ENCODE assay signal across 8 cellular contexts in genomic region chr19:52527954-52528326, GRCh38. TPM values are rescaled to one million over a fixed set of nuclear protein-coding genes. Genes with fewer than 3 reads are reported as not detected.
DNase-seq lines count a peak whose midpoint lies in the region; ATAC-seq lines count a peak whose summit lies in the region.

No MANE protein-coding gene starts in this region.

- peak overlapping the region; percentile 93 for H3K4me3 Mint-ChIP-seq in activated naive CD8-positive, alpha-beta T cell treated with anti-CD3 and anti-CD28 coated beads, Interleukin-2, amount 50 U/mL, for 24 hours

- peak; percentile 10 for ATAC-seq in HG03442 (IDR thresholded peaks at IDR 0.05; ENCODE audit: unreplicated experiment)
- ATAC-seq in activated naive CD8-positive, alpha-beta T cell treated with anti-CD3 and anti-CD28 coated beads, Interleukin-2, amount 50 U/mL, for 24 hours = no peak
- ATAC-seq in sciatic nerve = peak; percentile 45

- peak overlapping the region; percentile 93 for H3K27ac Mint-ChIP-seq in activated naive CD8-positive, alpha-beta T cell treated with anti-CD3 and anti-CD28 coated beads, Interleukin-2, amount 50 U/mL, for 24 hours

- intact Hi-C loops in sciatic nerve (cut with DNase I) = no loop called here

- peaks cover 9% of the 10 kb centered on the region for H3K9me3 Mint-ChIP-seq in activated naive CD8-positive, alpha-beta T cell treated with anti-CD3 and anti-CD28 coated beads, Interleukin-2, amount 50 U/mL, for 24 hours

- no peaks in the 10 kb centered on the region for H3K27me3 Mint-ChIP-seq in activated naive CD8-positive, alpha-beta T cell treated with anti-CD3 and anti-CD28 coated beads, Interleukin-2, amount 50 U/mL, for 24 hours

- DNase-seq in NCI-H526 treated with DMSO at 0.1 percent for 48 hours (lab: John Stamatoyannopoulos, UW) (peak; percentile 42), NCI-H526 (lab: John Stamatoyannopoulos, UW) (no peak), hepatic stellate cell (ENCODE audit: low spot score) (peak; percentile 26), sciatic nerve (ENCODE audit: low spot score) (peak; percentile 63), DMS79 (lab: John Stamatoyannopoulos, UW) (no peak), NCI-H748 treated with DMSO at 0.1 percent for 48 hours (lab: John Stamatoyannopoulos, UW) (no peak)
- peak; percentile 7 for DNase-seq in activated naive CD8-positive, alpha-beta T cell treated with anti-CD3 and anti-CD28 coated beads, Interleukin-2, amount 50 U/mL, for 24 hours

- peaks cover 28% of the 10 kb centered on the region for H3K36me3 Mint-ChIP-seq in activated naive CD8-positive, alpha-beta T cell treated with anti-CD3 and anti-CD28 coated beads, Interleukin-2, amount 50 U/mL, for 24 hours (ENCODE audit: low read depth)

- peaks cover 19% of the 10 kb centered on the region for H3K4me1 Mint-ChIP-seq in activated naive CD8-positive, alpha-beta T cell treated with anti-CD3 and anti-CD28 coated beads, Interleukin-2, amount 50 U/mL, for 24 hours

RNA-seq across cellular contexts. Expression of gene ZNF808, which starts 0.5 kb away (rescaled TPM):
- total RNA-seq in sciatic nerve = 38.1 TPM

RNA-seq across cellular contexts. Expression of gene ZNF701, which starts 42.1 kb away (rescaled TPM):
- 22.4 TPM for total RNA-seq in sciatic nerve

Comparison
In these comparisons a context has a peak if more than half of its experiments do, and no peak if none do; other contexts are left out.
1. DNase-seq: peak in NCI-H526 treated with DMSO at 0.1 percent for 48 hours (single experiment), activated naive CD8-positive, alpha-beta T cell treated with anti-CD3 and anti-CD28 coated beads, Interleukin-2, amount 50 U/mL, for 24 hours (single experiment), hepatic stellate cell (single experiment) and sciatic nerve (single experiment); none in NCI-H526 (0 of 2), DMS79 (single experiment) and NCI-H748 treated with DMSO at 0.1 percent for 48 hours (single experiment).